Comparison of ENCODE assay signal across 13 cellular contexts in genomic region chr3:187027531-187027936, GRCh38.
DNase-seq lines count a peak whose midpoint lies in the region; ATAC-seq and TF ChIP-seq lines count a peak whose summit lies in the region.
"Had no signal": no experiment of that assay in that cellular context is flagged by ENCODE, and none has a peak within 500 bp of the region (broad histone marks: within the 10 kb centered on the region; RNA-seq: fewer than 3 reads in every experiment).

No MANE protein-coding gene starts in this region.

- peak overlapping the region; percentile 95 for H3K4me2 ChIP-seq in SU-DHL-6 (ENCODE audit: low read depth, low read length, poor library complexity, severe bottlenecking)

- peak overlapping the region; percentile 100 for H3K27ac ChIP-seq in SU-DHL-6 (ENCODE audit: low read depth, low read length)
- H3K27ac ChIP-seq: prostate gland had no signal

- ATAC-seq in GM18517 (IDR thresholded peaks at IDR 0.05; ENCODE audit: unreplicated experiment) (peak; percentile 32), GM19328 (IDR thresholded peaks at IDR 0.05; ENCODE audit: unreplicated experiment) (no peak)

- TF ChIP-seq CTCF in SU-DHL-6 (IDR thresholded peaks at IDR 0.05; ENCODE audit: insufficient read depth, low read length, poor library complexity, severe bottlenecking) = no peak

- H3K9me3 ChIP-seq in SU-DHL-6 (ENCODE audit: insufficient read depth, low read length) = no peaks in the 10 kb centered on the region
- H3K9me3 ChIP-seq: prostate gland, upper lobe of left lung had no signal

- peaks cover 90% of the 10 kb centered on the region for H3K79me2 ChIP-seq in SU-DHL-6 (ENCODE audit: insufficient read depth, low read length)

- H3K4me3 ChIP-seq in SU-DHL-6 (ENCODE audit: insufficient read depth, low read length, poor library complexity, severe bottlenecking) = peak overlapping the region; percentile 54
- H3K4me3 ChIP-seq: prostate gland, upper lobe of left lung had no signal

- CTCF ChIA-PET in HEK293T (lab: Yijun Ruan, JAX) = no interaction called here

- DNase-seq in activated effector memory CD4-positive, alpha-beta T cell treated with anti-CD3 and anti-CD28 coated beads, Interleukin-2, amount 50 U/mL, for 16 hours = peak; percentile 86
- peak; percentile 26 to 56 (median 46) for DNase-seq in stimulated activated CD4-positive, alpha-beta T cell treated with anti-CD3 and anti-CD28 coated beads, TNF-alpha, amount 100 ng/mL, for 1 hour (ENCODE audit: low read depth in 3 of 3, low spot score in 1 of 3)
- DNase-seq in HEK293T (ENCODE audit: extremely low spot score) (no peak), iPS-NIHi11 (ENCODE audit: low spot score) (no peak), NCI-H510A treated with DMSO at 0.1 percent for 48 hours (lab: John Stamatoyannopoulos, UW) (no peak)
- DNase-seq: cerebellar nuclear complex, MM.1S, SIG-M5, upper lobe of left lung had no signal

- H2AFZ ChIP-seq in SU-DHL-6 (ENCODE audit: low read depth, low read length, severe bottlenecking) = no peak overlapping the region

- no peaks in the 10 kb centered on the region for H3K9me2 ChIP-seq in SU-DHL-6 (replicated peaks; ENCODE audit: insufficient read depth, low read length)

- no peaks in the 10 kb centered on the region for H3K27me3 ChIP-seq in SU-DHL-6 (ENCODE audit: low read length)
- H3K27me3 ChIP-seq: upper lobe of left lung had no signal

- H4K20me1 ChIP-seq in SU-DHL-6 (ENCODE audit: low read depth, low read length) = peaks cover 11% of the 10 kb centered on the region; the same call in 1 of the 2 replicates

- H3F3A ChIP-seq in SU-DHL-6 (ENCODE audit: insufficient read depth) = peaks cover 92% of the 10 kb centered on the region

- peak overlapping the region; percentile 69 for H3K9ac ChIP-seq in SU-DHL-6 (ENCODE audit: low read length)

- POLR2A ChIA-PET in HEK293T (lab: Yijun Ruan, JAX) = no interaction called here

- H3K36me3 ChIP-seq in SU-DHL-6 (ENCODE audit: low read length) = peaks cover 42% of the 10 kb centered on the region
- H3K36me3 ChIP-seq: prostate gland, upper lobe of left lung had no signal

TF ChIP-seq in HEK293T, 16 proteins besides CTCF, POLR2A, EP300 and RAD21:
- TF ChIP-seq FOXK2 (IDR thresholded peaks at IDR 0.05) = no peak

Comparison
In these comparisons a context has a peak if more than half of its experiments do, and no peak if none do; other contexts are left out.
1. DNase-seq: peak in activated effector memory CD4-positive, alpha-beta T cell treated with anti-CD3 and anti-CD28 coated beads, Interleukin-2, amount 50 U/mL, for 16 hours (single experiment) and stimulated activated CD4-positive, alpha-beta T cell treated with anti-CD3 and anti-CD28 coated beads, TNF-alpha, amount 100 ng/mL, for 1 hour (3 of 3); none in HEK293T (single experiment), iPS-NIHi11 (single experiment) and NCI-H510A treated with DMSO at 0.1 percent for 48 hours (single experiment).